1 cellular context compared by ENCODE assay signal in the genomic region with DNA sequence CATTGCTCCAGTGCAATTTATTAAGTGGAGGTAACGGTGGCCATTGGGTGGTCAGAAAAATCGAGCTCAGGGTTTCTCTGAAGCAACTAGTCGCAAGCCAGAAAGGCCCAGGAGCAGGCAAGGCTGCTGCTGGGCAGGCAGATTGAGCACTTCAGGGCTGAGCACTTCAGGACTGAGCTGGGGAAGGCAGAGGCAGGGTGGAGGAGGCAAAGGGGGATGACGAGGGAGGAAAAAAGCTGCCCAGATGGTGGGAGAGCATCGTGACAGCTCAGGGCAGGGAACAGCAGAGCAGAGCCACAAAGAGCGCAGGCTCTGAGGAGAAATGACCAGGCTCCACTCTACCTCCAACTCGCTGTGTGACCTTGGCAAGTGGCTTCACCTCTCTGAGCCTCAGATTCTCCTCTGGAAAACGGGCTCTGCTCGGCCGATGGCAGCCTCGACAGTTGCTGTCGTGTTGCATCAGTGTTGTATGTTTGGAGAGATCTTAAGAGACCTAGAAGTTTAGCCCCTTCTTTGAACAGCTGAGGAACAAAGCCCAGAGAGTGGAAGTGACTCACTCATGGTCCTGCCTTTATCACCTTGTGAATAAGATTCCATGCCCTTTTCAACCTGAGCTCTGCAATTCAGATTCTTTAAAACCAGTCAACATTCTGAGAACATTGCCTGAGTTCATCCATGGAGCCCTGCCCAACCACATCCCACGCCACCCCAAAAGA.
TF ChIP-seq lines count a peak whose summit lies in the region.

No MANE protein-coding gene starts in this region.

TF ChIP-seq in K562, 482 proteins besides CTCF, POLR2A, EP300 and RAD21 (continued from another document and continues in another):
- TF ChIP-seq, protein P1, sequence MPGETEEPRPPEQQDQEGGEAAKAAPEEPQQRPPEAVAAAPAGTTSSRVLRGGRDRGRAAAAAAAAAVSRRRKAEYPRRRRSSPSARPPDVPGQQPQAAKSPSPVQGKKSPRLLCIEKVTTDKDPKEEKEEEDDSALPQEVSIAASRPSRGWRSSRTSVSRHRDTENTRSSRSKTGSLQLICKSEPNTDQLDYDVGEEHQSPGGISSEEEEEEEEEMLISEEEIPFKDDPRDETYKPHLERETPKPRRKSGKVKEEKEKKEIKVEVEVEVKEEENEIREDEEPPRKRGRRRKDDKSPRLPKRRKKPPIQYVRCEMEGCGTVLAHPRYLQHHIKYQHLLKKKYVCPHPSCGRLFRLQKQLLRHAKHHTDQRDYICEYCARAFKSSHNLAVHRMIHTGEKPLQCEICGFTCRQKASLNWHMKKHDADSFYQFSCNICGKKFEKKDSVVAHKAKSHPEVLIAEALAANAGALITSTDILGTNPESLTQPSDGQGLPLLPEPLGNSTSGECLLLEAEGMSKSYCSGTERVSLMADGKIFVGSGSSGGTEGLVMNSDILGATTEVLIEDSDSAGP (CRISPR knock-in tag; IDR thresholded peaks at IDR 0.05): no peak
- no peak for TF ChIP-seq RBBP5 (IDR thresholded peaks at IDR 0.05; ENCODE audit: borderline replicate concordance, insufficient read depth, low read length, poor library complexity, severe bottlenecking)
- no peak for TF ChIP-seq HNRNPK (IDR thresholded peaks at IDR 0.05; ENCODE audit: low read depth, low read length, poor library complexity, severe bottlenecking)
- no peak for TF ChIP-seq CAMTA2 (CRISPR knock-in tag; conservative IDR thresholded peaks at IDR 0.05)
- TF ChIP-seq, protein P2, sequence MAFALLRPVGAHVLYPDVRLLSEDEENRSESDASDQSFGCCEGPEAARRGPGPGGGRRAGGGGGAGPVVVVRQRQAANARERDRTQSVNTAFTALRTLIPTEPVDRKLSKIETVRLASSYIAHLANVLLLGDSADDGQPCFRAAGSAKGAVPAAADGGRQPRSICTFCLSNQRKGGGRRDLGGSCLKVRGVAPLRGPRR (CRISPR knock-in tag; IDR thresholded peaks at IDR 0.05): no peak
- no peak for TF ChIP-seq PYGO2 (tag; IDR thresholded peaks at IDR 0.05)
- TF ChIP-seq FUS (optimal IDR thresholded peaks at IDR 0.05; ENCODE audit: low read depth, low read length): no peak
- no peak for TF ChIP-seq SAP30 (IDR thresholded peaks at IDR 0.05; ENCODE audit: borderline replicate concordance, insufficient read depth, low read depth, low read length, poor library complexity, severe bottlenecking)
- no peak for TF ChIP-seq POLR2H (tag; IDR thresholded peaks at IDR 0.05; ENCODE audit: low read depth)
- TF ChIP-seq, protein P3, sequence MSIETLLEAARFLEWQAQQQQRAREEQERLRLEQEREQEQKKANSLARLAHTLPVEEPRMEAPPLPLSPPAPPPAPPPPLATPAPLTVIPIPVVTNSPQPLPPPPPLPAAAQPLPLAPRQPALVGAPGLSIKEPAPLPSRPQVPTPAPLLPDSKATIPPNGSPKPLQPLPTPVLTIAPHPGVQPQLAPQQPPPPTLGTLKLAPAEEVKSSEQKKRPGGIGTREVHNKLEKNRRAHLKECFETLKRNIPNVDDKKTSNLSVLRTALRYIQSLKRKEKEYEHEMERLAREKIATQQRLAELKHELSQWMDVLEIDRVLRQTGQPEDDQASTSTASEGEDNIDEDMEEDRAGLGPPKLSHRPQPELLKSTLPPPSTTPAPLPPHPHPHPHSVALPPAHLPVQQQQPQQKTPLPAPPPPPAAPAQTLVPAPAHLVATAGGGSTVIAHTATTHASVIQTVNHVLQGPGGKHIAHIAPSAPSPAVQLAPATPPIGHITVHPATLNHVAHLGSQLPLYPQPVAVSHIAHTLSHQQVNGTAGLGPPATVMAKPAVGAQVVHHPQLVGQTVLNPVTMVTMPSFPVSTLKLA (conservative IDR thresholded peaks at IDR 0.05): no peak
- TF ChIP-seq NFRKB (IDR thresholded peaks at IDR 0.05; ENCODE audit: low read depth): peak; percentile 39; the same call in 1 of the 2 replicates
- no peak for TF ChIP-seq ZNF324 (CRISPR knock-in tag; IDR thresholded peaks at IDR 0.05)
- TF ChIP-seq STAG1 (CRISPR knock-in tag; IDR thresholded peaks at IDR 0.05; ENCODE audit: borderline replicate concordance): no peak
- no peak for TF ChIP-seq SMC3 (conservative IDR thresholded peaks at IDR 0.05; ENCODE audit: insufficient read depth, low read depth, low read length)
- TF ChIP-seq NR3C1 (CRISPR knock-in tag; IDR thresholded peaks at IDR 0.05): no peak
- TF ChIP-seq CEBPB (tag; IDR thresholded peaks at IDR 0.05): no peak
- no peak for TF ChIP-seq MED1 (CRISPR knock-in tag; IDR thresholded peaks at IDR 0.05; ENCODE audit: borderline replicate concordance)
- peak; percentile 82 for TF ChIP-seq FOSL1 (tag; conservative IDR thresholded peaks at IDR 0.05)
- no peak for TF ChIP-seq RBFOX2 (IDR thresholded peaks at IDR 0.05; ENCODE audit: low read depth, low read length)
- no peak for TF ChIP-seq WHSC1 (IDR thresholded peaks at IDR 0.05; ENCODE audit: low read length)
- peak; percentile 62; the same call in 1 of the 2 replicates for TF ChIP-seq ARID1B (IDR thresholded peaks at IDR 0.05)
- TF ChIP-seq CC2D1A (IDR thresholded peaks at IDR 0.05): no peak
- no peak for TF ChIP-seq MEIS2 (IDR thresholded peaks at IDR 0.05; ENCODE audit: partially characterized antibody)
- TF ChIP-seq, protein P4, sequence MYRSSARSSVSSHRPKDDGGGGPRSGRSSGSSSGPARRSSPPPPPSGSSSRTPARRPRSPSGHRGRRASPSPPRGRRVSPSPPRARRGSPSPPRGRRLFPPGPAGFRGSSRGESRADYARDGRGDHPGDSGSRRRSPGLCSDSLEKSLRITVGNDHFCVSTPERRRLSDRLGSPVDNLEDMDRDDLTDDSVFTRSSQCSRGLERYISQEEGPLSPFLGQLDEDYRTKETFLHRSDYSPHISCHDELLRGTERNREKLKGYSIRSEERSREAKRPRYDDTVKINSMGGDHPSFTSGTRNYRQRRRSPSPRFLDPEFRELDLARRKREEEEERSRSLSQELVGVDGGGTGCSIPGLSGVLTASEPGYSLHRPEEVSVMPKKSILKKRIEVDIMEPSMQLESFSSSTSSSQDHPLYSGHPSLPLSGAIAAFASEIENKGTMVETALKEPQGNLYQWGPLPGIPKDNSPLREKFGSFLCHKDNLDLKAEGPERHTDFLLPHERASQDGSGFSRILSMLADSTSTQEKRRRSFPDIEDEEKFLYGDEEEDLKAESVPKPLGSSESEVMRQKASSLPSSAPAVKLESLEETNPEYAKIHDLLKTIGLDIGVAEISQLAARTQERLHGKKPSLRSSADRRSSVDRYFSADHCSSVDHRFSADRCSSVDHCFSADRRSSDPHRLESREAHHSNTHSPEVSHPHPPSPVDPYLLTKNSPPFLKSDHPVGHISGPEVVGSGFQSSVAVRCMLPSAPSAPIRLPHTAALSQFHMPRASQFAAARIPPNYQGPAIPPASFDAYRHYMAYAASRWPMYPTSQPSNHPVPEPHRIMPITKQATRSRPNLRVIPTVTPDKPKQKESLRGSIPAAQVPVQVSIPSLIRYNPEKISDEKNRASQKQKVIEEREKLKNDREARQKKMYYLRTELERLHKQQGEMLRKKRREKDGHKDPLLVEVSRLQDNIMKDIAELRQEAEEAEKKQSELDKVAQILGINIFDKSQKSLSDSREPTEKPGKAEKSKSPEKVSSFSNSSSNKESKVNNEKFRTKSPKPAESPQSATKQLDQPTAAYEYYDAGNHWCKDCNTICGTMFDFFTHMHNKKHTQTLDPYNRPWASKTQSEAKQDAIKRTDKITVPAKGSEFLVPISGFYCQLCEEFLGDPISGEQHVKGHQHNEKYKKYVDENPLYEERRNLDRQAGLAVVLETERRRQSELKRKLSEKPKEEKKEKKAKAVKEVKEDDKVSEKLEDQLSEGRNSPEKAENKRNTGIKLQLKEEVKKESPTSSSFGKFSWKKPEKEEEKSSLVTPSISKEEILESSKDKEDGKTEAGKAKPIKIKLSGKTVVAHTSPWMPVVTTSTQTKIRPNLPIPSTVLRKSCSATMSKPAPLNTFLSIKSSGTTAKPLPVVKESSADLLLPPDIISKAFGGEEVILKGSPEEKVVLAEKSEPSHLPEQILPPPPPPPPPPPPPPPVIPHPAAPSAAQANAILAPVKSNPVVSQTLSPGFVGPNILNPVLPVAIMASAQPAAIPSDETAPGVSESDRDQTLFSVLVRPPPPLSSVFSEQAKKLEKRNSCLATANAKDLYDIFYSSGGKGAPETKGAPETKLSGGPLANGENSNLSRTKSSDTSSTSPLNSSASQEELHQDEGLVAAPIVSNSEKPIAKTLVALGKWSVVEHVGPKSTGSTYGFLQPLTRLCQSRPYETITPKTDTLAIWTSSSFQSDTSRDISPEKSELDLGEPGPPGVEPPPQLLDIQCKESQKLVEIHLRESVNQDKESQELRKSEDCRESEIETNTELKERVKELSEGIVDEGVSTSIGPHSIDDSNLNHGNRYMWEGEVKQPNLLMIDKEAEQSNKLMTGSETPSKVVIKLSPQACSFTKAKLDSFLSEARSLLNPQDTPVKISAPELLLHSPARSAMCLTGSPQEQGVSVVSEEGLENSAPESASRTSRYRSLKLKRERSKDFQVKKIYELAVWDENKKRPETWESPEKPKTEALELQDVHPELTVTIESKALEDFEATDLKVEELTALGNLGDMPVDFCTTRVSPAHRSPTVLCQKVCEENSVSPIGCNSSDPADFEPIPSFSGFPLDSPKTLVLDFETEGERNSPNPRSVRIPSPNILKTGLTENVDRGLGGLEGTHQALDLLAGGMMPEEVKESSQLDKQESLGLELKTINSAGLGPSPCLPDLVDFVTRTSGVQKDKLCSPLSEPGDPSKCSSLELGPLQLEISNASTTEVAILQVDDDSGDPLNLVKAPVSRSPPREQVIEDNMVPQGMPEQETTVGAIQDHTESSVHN (IDR thresholded peaks at IDR 0.05; ENCODE audit: borderline replicate concordance in 1 of 2, low read depth in 1 of 2): 0 out of 4 replicates have a peak, but pooled peaks of 1 of the 2 experiments have one; percentile 55
- TF ChIP-seq, protein P5, sequence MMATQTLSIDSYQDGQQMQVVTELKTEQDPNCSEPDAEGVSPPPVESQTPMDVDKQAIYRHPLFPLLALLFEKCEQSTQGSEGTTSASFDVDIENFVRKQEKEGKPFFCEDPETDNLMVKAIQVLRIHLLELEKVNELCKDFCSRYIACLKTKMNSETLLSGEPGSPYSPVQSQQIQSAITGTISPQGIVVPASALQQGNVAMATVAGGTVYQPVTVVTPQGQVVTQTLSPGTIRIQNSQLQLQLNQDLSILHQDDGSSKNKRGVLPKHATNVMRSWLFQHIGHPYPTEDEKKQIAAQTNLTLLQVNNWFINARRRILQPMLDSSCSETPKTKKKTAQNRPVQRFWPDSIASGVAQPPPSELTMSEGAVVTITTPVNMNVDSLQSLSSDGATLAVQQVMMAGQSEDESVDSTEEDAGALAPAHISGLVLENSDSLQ (IDR thresholded peaks at IDR 0.05): no peak
- no peak for TF ChIP-seq HNRNPUL1 (IDR thresholded peaks at IDR 0.05; ENCODE audit: low read length)
- TF ChIP-seq FOXJ3 (CRISPR knock-in tag; IDR thresholded peaks at IDR 0.05): no peak
- TF ChIP-seq, protein P6, sequence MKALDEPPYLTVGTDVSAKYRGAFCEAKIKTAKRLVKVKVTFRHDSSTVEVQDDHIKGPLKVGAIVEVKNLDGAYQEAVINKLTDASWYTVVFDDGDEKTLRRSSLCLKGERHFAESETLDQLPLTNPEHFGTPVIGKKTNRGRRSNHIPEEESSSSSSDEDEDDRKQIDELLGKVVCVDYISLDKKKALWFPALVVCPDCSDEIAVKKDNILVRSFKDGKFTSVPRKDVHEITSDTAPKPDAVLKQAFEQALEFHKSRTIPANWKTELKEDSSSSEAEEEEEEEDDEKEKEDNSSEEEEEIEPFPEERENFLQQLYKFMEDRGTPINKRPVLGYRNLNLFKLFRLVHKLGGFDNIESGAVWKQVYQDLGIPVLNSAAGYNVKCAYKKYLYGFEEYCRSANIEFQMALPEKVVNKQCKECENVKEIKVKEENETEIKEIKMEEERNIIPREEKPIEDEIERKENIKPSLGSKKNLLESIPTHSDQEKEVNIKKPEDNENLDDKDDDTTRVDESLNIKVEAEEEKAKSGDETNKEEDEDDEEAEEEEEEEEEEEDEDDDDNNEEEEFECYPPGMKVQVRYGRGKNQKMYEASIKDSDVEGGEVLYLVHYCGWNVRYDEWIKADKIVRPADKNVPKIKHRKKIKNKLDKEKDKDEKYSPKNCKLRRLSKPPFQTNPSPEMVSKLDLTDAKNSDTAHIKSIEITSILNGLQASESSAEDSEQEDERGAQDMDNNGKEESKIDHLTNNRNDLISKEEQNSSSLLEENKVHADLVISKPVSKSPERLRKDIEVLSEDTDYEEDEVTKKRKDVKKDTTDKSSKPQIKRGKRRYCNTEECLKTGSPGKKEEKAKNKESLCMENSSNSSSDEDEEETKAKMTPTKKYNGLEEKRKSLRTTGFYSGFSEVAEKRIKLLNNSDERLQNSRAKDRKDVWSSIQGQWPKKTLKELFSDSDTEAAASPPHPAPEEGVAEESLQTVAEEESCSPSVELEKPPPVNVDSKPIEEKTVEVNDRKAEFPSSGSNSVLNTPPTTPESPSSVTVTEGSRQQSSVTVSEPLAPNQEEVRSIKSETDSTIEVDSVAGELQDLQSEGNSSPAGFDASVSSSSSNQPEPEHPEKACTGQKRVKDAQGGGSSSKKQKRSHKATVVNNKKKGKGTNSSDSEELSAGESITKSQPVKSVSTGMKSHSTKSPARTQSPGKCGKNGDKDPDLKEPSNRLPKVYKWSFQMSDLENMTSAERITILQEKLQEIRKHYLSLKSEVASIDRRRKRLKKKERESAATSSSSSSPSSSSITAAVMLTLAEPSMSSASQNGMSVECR (CRISPR knock-in tag; IDR thresholded peaks at IDR 0.05): no peak
- TF ChIP-seq YY1 (IDR thresholded peaks at IDR 0.05; ENCODE audit: borderline replicate concordance in 1 of 3, control insufficient read depth in 1 of 3, extremely low read depth in 1 of 3, insufficient read depth in 3 of 3, insufficient read length in 1 of 3, insufficient replicate concordance in 2 of 3, low read depth in 1 of 3, low read length in 2 of 3): no peak
- TF ChIP-seq, protein P7, sequence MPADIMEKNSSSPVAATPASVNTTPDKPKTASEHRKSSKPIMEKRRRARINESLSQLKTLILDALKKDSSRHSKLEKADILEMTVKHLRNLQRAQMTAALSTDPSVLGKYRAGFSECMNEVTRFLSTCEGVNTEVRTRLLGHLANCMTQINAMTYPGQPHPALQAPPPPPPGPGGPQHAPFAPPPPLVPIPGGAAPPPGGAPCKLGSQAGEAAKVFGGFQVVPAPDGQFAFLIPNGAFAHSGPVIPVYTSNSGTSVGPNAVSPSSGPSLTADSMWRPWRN (IDR thresholded peaks at IDR 0.05; ENCODE audit: low read depth): no peak
- TF ChIP-seq TGIF2 (CRISPR knock-in tag; IDR thresholded peaks at IDR 0.05): no peak
- no peak for TF ChIP-seq MXI1 (IDR thresholded peaks at IDR 0.05; ENCODE audit: low read depth, low read length)
- TF ChIP-seq DDX20 (tag; IDR thresholded peaks at IDR 0.05; ENCODE audit: low read depth): no peak
- TF ChIP-seq ZNF589 (CRISPR knock-in tag; IDR thresholded peaks at IDR 0.05; ENCODE audit: low read depth): peak; percentile 36; the same call in 1 of the 2 replicates
- no peak for TF ChIP-seq EZH2 (IDR thresholded peaks at IDR 0.05; ENCODE audit: borderline replicate concordance, low read depth, low read length)
